In genomic region chr2:74735009-74735408, GRCh38 we compare ENCODE assay signal across 16 cellular contexts.
DNase-seq lines count a peak whose midpoint lies in the region; ATAC-seq and TF ChIP-seq lines count a peak whose summit lies in the region.
"Had no signal": no experiment of that assay in that cellular context is flagged by ENCODE, and none has a peak within 500 bp of the region (broad histone marks: within the 10 kb centered on the region; RNA-seq: fewer than 3 reads in every experiment).

No MANE protein-coding gene starts in this region.

- intact Hi-C loops in colonic mucosa (cut with DNase I) = no loop called here

- H3K4me1 ChIP-seq in GM23248 (ENCODE audit: insufficient read depth) = peaks cover 24% of the 10 kb centered on the region
- H3K4me1 ChIP-seq in colonic mucosa = no peaks in the 10 kb centered on the region
- H3K4me1 ChIP-seq: Peyer's patch, prostate gland, tibial nerve had no signal

- H3K9me2 ChIP-seq in GM23248 (ENCODE audit: insufficient read depth) = no peaks in the 10 kb centered on the region

- ATAC-seq in HG03469 (IDR thresholded peaks at IDR 0.05; ENCODE audit: unreplicated experiment) = no peak
- ATAC-seq: naive thymus-derived CD4-positive, alpha-beta T cell had no signal

- peak; percentile 30 for DNase-seq in GM23248
- DNase-seq in HT1080 (ENCODE audit: low read depth) = peak; percentile 41
- DNase-seq in colonic mucosa = peak; percentile 50
- DNase-seq in kidney tubule cell (ENCODE audit: low spot score) = peak; percentile 39
- DNase-seq in RPMI8226 = no peak
- DNase-seq in NCI-H2029 (lab: John Stamatoyannopoulos, UW) = no peak
- DNase-seq: activated CD4-positive, alpha-beta T cell treated with anti-CD3 and anti-CD28 coated beads, Interleukin-2, amount 10 ng/mL, durations not matched to agents 7 days and 5 days; activated naive CD4-positive, alpha-beta T cell treated with anti-CD3 and anti-CD28 coated beads for 36 hours; MG63; naive thymus-derived CD4-positive, alpha-beta T cell; Peyer's patch; stimulated activated naive CD4-positive, alpha-beta T cell treated with Interleukin-2 at 50 U/mL for 16 hours had no signal

- no peak overlapping the region for H3K4me3 ChIP-seq in GM23248
- no peak overlapping the region for H3K4me3 ChIP-seq in colonic mucosa
- H3K4me3 ChIP-seq: BLaER1, MG63, Peyer's patch, prostate gland, tibial nerve had no signal

- no peak for TF ChIP-seq CTCF in colonic mucosa (IDR thresholded peaks at IDR 0.05)

- peaks cover 8% of the 10 kb centered on the region; the same call in 1 of the 2 replicates for H3F3A ChIP-seq in GM23248 (ENCODE audit: insufficient read depth)

- H3K27me3 ChIP-seq in GM23248 (replicated peaks; ENCODE audit: insufficient read depth) = no peaks in the 10 kb centered on the region
- no peaks in the 10 kb centered on the region for H3K27me3 ChIP-seq in colonic mucosa
- H3K27me3 ChIP-seq: BLaER1, MG63, Peyer's patch had no signal

- H3K4me2 ChIP-seq in GM23248 (ENCODE audit: unreplicated experiment) = no peak overlapping the region
- H3K4me2 ChIP-seq: BLaER1 had no signal

- H3K79me2 ChIP-seq in GM23248 (ENCODE audit: insufficient read depth) = no peaks in the 10 kb centered on the region

- H3K27ac ChIP-seq in GM23248 = no peak overlapping the region
- H3K27ac ChIP-seq in colonic mucosa = no peak overlapping the region
- H3K27ac ChIP-seq: BLaER1, Peyer's patch, prostate gland, tibial nerve had no signal

- peak overlapping the region; percentile 44 for H2AFZ ChIP-seq in GM23248

- no peaks in the 10 kb centered on the region for H3K36me3 ChIP-seq in GM23248 (ENCODE audit: low read depth)
- H3K36me3 ChIP-seq in colonic mucosa = no peaks in the 10 kb centered on the region
- H3K36me3 ChIP-seq: BLaER1, MG63, Peyer's patch, prostate gland, tibial nerve had no signal

- H4K20me1 ChIP-seq in GM23248 (ENCODE audit: insufficient read depth) = no peaks in the 10 kb centered on the region
- H4K20me1 ChIP-seq: BLaER1 had no signal

- in situ Hi-C loops in GM23248 (cut with MboI) = no loop called here

- H3K9ac ChIP-seq in GM23248 (no peak overlapping the region), colonic mucosa (ENCODE audit: low read depth in 2 of 2, low read length in 2 of 2) (no peak overlapping the region)
- H3K9ac ChIP-seq: BLaER1 had no signal

- no peaks in the 10 kb centered on the region for H3K9me3 ChIP-seq in GM23248 (ENCODE audit: low read depth)
- no peaks in the 10 kb centered on the region for H3K9me3 ChIP-seq in colonic mucosa
- H3K9me3 ChIP-seq: prostate gland had no signal

- WGBS in GM23248 (ENCODE audit: low coverage in 1 of 2, low lambda C conversion rate in 2 of 2, missing lambda C conversion rate in 2 of 2), 2 experiments = 57 to 65% methylated on average over 2 of the region's 2 CpGs

Comparison
In these comparisons a context has a peak if more than half of its experiments do, and no peak if none do; other contexts are left out.
1. DNase-seq: peak in GM23248 (single experiment), HT1080 (single experiment), colonic mucosa (single experiment) and kidney tubule cell (single experiment); none in RPMI8226 (single experiment) and NCI-H2029 (single experiment).